21 cellular contexts compared by ENCODE assay signal in genomic region chr13:31042084-31042483, GRCh38.
"Had no signal": no experiment of that assay in that cellular context is flagged by ENCODE, and none has a peak within 500 bp of the region (broad histone marks: within the 10 kb centered on the region; RNA-seq: fewer than 3 reads in every experiment).

No MANE protein-coding gene starts in this region.

- H3K9me3 Mint-ChIP-seq: activated CD4-positive, alpha-beta memory T cell treated with anti-CD3 and anti-CD28 coated beads, Interleukin-2, amount 10 ng/mL, durations not matched to agents 7 days and 5 days; activated naive CD4-positive, alpha-beta T cell treated with anti-CD3 and anti-CD28 coated beads, Interleukin-2, amount 10 ng/mL, durations not matched to agents 7 days and 5 days; immature natural killer cell; memory B cell had no signal

- H3K9me3 ChIP-seq: adrenal gland, esophagus muscularis mucosa, gastroesophageal sphincter, neutrophil, sigmoid colon, tibial artery had no signal

- H3K27ac ChIP-seq: adrenal gland, esophagus muscularis mucosa, gastroesophageal sphincter, neutrophil, sigmoid colon, tibial artery had no signal

- H3K27ac Mint-ChIP-seq: activated CD4-positive, alpha-beta memory T cell treated with anti-CD3 and anti-CD28 coated beads, Interleukin-2, amount 10 ng/mL, durations not matched to agents 7 days and 5 days; dendritic cell treated with granulocyte-macrophage colony-stimulating factor and Interleukin-4, amounts not matched to agents 40 ng/mL and 50 ng/mL, for 4 days; immature natural killer cell; memory B cell; stimulated activated naive B cell treated with anti-CD40 and anti-IgM and Interleukin-4, amounts not matched to agents 10 μg/mL and 1 μg/mL and 100 μg/mL, for 72 hours had no signal

- DNase-seq: activated CD4-positive, alpha-beta memory T cell treated with anti-CD3 and anti-CD28 coated beads, Interleukin-2, amount 10 ng/mL, durations not matched to agents 7 days and 5 days; activated CD4-positive, alpha-beta T cell treated with anti-CD3 and anti-CD28 coated beads for 48 hours; activated CD4-positive, CD25-positive, alpha-beta regulatory T cell; activated CD8-positive, alpha-beta memory T cell treated with anti-CD3 and anti-CD28 coated beads, Interleukin-2, amount 10 ng/mL, durations not matched to agents 7 days and 5 days; activated effector memory CD4-positive, alpha-beta T cell treated with Interleukin-2 at 50 U/mL for 16 hours; activated T-cell treated with anti-CD3 and anti-CD28 coated beads, Interleukin-2, amount 50 U/mL, for 1 hour; adrenal gland; effector CD8-positive, alpha-beta T cell; immature natural killer cell; naive thymus-derived CD4-positive, alpha-beta T cell; sigmoid colon; stimulated activated CD4-positive, alpha-beta T cell treated with anti-CD3 and anti-CD28 coated beads, Interleukin-4, amount 100 ng/mL, for 24 hours; stimulated activated naive B cell treated with anti-CD40 and anti-IgM and Interleukin-4, amounts not matched to agents 10 μg/mL and 1 μg/mL and 100 μg/mL, for 72 hours; substantia nigra; tibial artery had no signal

- H3K36me3 Mint-ChIP-seq: activated CD8-positive, alpha-beta memory T cell treated with anti-CD3 and anti-CD28 coated beads, Interleukin-2, amount 10 ng/mL, durations not matched to agents 7 days and 5 days; immature natural killer cell; memory B cell had no signal

- H3K36me3 ChIP-seq: adrenal gland, esophagus muscularis mucosa, gastroesophageal sphincter, neutrophil, sigmoid colon, tibial artery had no signal

- H3K27me3 ChIP-seq: adrenal gland, esophagus muscularis mucosa, sigmoid colon had no signal

- ATAC-seq: activated CD8-positive, alpha-beta memory T cell treated with anti-CD3 and anti-CD28 coated beads, Interleukin-2, amount 10 ng/mL, durations not matched to agents 7 days and 5 days; gastroesophageal sphincter; naive thymus-derived CD4-positive, alpha-beta T cell; stimulated activated naive B cell treated with anti-CD40 and anti-IgM and Interleukin-4, amounts not matched to agents 10 μg/mL and 1 μg/mL and 100 μg/mL, for 72 hours had no signal

- H3K4me3 Mint-ChIP-seq: activated CD8-positive, alpha-beta memory T cell treated with anti-CD3 and anti-CD28 coated beads, Interleukin-2, amount 10 ng/mL, durations not matched to agents 7 days and 5 days; activated naive CD4-positive, alpha-beta T cell treated with anti-CD3 and anti-CD28 coated beads, Interleukin-2, amount 10 ng/mL, durations not matched to agents 7 days and 5 days; dendritic cell treated with granulocyte-macrophage colony-stimulating factor and Interleukin-4, amounts not matched to agents 40 ng/mL and 50 ng/mL, for 4 days; memory B cell; stimulated activated naive B cell treated with anti-CD40 and anti-IgM and Interleukin-4, amounts not matched to agents 10 μg/mL and 1 μg/mL and 100 μg/mL, for 72 hours had no signal

- H3K4me3 ChIP-seq: adrenal gland, esophagus muscularis mucosa, gastroesophageal sphincter, sigmoid colon, tibial artery had no signal
